In genomic region chr6:5517781-5518180, GRCh38 we compare ENCODE assay signal across 12 cellular contexts.
A peak's percentile ranks its signal among the peaks of the same experiment; 100 is the strongest.
DNase-seq lines count a peak whose midpoint lies in the region; ATAC-seq and TF ChIP-seq lines count a peak whose summit lies in the region.
"Had no signal": no experiment of that assay in that cellular context is flagged by ENCODE, and none has a peak within 500 bp of the region (broad histone marks: within the 10 kb centered on the region; RNA-seq: fewer than 3 reads in every experiment).

No MANE protein-coding gene starts in this region.

- no peak for TF ChIP-seq CTCF in DND-41 (IDR thresholded peaks at IDR 0.05; ENCODE audit: borderline replicate concordance, extremely low read depth, low read length, poor library complexity, severe bottlenecking)
- TF ChIP-seq CTCF in type B pancreatic cell (conservative IDR thresholded peaks at IDR 0.05): no peak

- H3K4me3 ChIP-seq in DND-41 (ENCODE audit: low read depth in 1 of 2, low read length in 2 of 2): no peak overlapping the region
- H3K4me3 ChIP-seq: BLaER1 treated with 17β-estradiol and CSF1 and Interleukin-3, amounts not matched to agents 10 nM and 100 nM had no signal

- no peak overlapping the region for H3K4me2 ChIP-seq in DND-41 (ENCODE audit: insufficient read depth, low read length)
- H3K4me2 ChIP-seq: BLaER1 treated with 17β-estradiol and CSF1 and Interleukin-3, amounts not matched to agents 10 nM and 100 nM had no signal

- no peak overlapping the region for H2AFZ ChIP-seq in DND-41 (ENCODE audit: low read depth, low read length)

- ATAC-seq in DND-41 (ENCODE audit: insufficient read depth, low read depth) (peak; percentile 41; the same call in 2 of the 3 replicates), GM21717 (IDR thresholded peaks at IDR 0.05; ENCODE audit: unreplicated experiment) (peak; percentile 45), HG02642 (IDR thresholded peaks at IDR 0.05; ENCODE audit: poor library complexity, unreplicated experiment) (no peak), GM18517 (IDR thresholded peaks at IDR 0.05; ENCODE audit: unreplicated experiment) (no peak)

- H3K36me3 Mint-ChIP-seq in immature natural killer cell (peaks cover 0 to 10% (median under 1%) of the 10 kb centered on the region in 3 donors), type B pancreatic cell (peaks cover 3% of the 10 kb centered on the region)

- H3K4me1 ChIP-seq in DND-41 (ENCODE audit: insufficient read depth, low read length): peaks cover 35% of the 10 kb centered on the region

- peaks cover 5% of the 10 kb centered on the region; the same call in 1 of the 2 replicates for H4K20me1 ChIP-seq in DND-41 (ENCODE audit: insufficient read depth, low read length)

- DNase-seq in DND-41: no peak
- DNase-seq in activated CD4-positive, alpha-beta T cell treated with anti-CD3 and anti-CD28 coated beads, Interleukin-2, amount 50 U/mL, for 1 hour: peak; percentile 17
- DNase-seq in immature natural killer cell: peak; percentile 44 to 67 (median 57)
- no peak for DNase-seq in type B pancreatic cell (ENCODE audit: extremely low spot score, unreplicated experiment)
- no peak for DNase-seq in substantia nigra (lab: John Stamatoyannopoulos, UW)
- DNase-seq: brain microvascular endothelial cell, erythroblast, kidney glomerular epithelial cell had no signal

- H3K79me2 ChIP-seq in DND-41 (ENCODE audit: insufficient read depth, low read length): no peaks in the 10 kb centered on the region

- H3K27ac ChIP-seq in DND-41 (ENCODE audit: low read length) (no peak overlapping the region), substantia nigra (ENCODE audit: low read depth, low read length, poor library complexity, severe bottlenecking) (no peak overlapping the region)
- H3K27ac ChIP-seq: BLaER1 treated with 17β-estradiol and CSF1 and Interleukin-3, amounts not matched to agents 10 nM and 100 nM; brain microvascular endothelial cell had no signal

- peaks cover 0 to 5% (median 4%) of the 10 kb centered on the region in 3 donors for H3K27me3 Mint-ChIP-seq in immature natural killer cell (ENCODE audit: low read depth in 3 of 3)
- H3K27me3 Mint-ChIP-seq in type B pancreatic cell: no peaks in the 10 kb centered on the region

- no peaks in the 10 kb centered on the region for H3K9me3 ChIP-seq in DND-41 (ENCODE audit: insufficient read depth, low read length, severe bottlenecking)
- H3K9me3 ChIP-seq: BLaER1 treated with 17β-estradiol and CSF1 and Interleukin-3, amounts not matched to agents 10 nM and 100 nM had no signal

- peaks cover 75 to 81% of the 10 kb centered on the region in 2 donors for H3K4me1 Mint-ChIP-seq in immature natural killer cell
- H3K4me1 Mint-ChIP-seq in type B pancreatic cell (ENCODE audit: unreplicated experiment): peaks cover 5% of the 10 kb centered on the region

- H3K27ac Mint-ChIP-seq in immature natural killer cell: peak overlapping the region; percentile 84 to 92 (median 88)
- no peak overlapping the region for H3K27ac Mint-ChIP-seq in type B pancreatic cell

- H3K27me3 ChIP-seq in DND-41 (ENCODE audit: insufficient read depth, low read length, poor library complexity): no peaks in the 10 kb centered on the region
- H3K27me3 ChIP-seq: BLaER1 treated with 17β-estradiol and CSF1 and Interleukin-3, amounts not matched to agents 10 nM and 100 nM; brain microvascular endothelial cell had no signal

- H3K36me3 ChIP-seq in DND-41 (ENCODE audit: insufficient read depth, low read length): no peaks in the 10 kb centered on the region
- H3K36me3 ChIP-seq: BLaER1 treated with 17β-estradiol and CSF1 and Interleukin-3, amounts not matched to agents 10 nM and 100 nM; brain microvascular endothelial cell had no signal

- no peak overlapping the region for H3K9ac ChIP-seq in DND-41 (ENCODE audit: low read depth, low read length)
- H3K9ac ChIP-seq: BLaER1 treated with 17β-estradiol and CSF1 and Interleukin-3, amounts not matched to agents 10 nM and 100 nM had no signal

- H3K4me3 Mint-ChIP-seq in immature natural killer cell (peak overlapping the region; percentile 78 to 93 (median 80)), type B pancreatic cell (no peak overlapping the region)

- H3K9me3 Mint-ChIP-seq in immature natural killer cell (no peaks in the 10 kb centered on the region), type B pancreatic cell (no peaks in the 10 kb centered on the region)

Comparison
In these comparisons a context has a peak if more than half of its experiments do, and no peak if none do; other contexts are left out.
1. ATAC-seq: peak in DND-41 (single experiment) and GM21717 (single experiment); none in HG02642 (single experiment) and GM18517 (single experiment).
2. DNase-seq: peak in activated CD4-positive, alpha-beta T cell treated with anti-CD3 and anti-CD28 coated beads, Interleukin-2, amount 50 U/mL, for 1 hour (single experiment) and immature natural killer cell (3 of 3); none in DND-41 (single experiment), type B pancreatic cell (single experiment) and substantia nigra (0 of 49).